Comparison of ENCODE assay signal across 30 cellular contexts in the genomic region with DNA sequence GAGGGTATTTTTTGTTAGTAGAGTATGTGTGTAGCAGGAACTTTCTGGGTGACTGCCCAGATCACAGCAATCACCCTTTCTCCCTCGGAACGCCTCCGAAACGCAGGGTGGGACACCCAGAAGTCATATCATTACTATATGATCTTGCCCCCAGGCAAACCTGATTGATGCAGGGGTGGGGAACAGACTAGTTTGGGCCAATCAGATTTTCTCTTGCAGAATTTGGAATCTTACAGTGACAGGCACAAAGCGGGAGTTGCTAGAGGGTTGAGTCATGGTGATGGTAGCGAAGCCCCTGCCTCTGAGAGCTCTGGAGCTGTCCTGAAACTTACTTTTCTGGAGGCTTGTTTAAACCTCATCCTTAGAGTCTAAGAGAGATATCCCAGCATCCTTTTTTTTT.
"Had no signal": no experiment of that assay in that cellular context is flagged by ENCODE, and none has a peak within 500 bp of the region (broad histone marks: within the 10 kb centered on the region; RNA-seq: fewer than 3 reads in every experiment).

No MANE protein-coding gene starts in this region.

- DNase-seq: activated CD4-positive, alpha-beta memory T cell treated with anti-CD3 and anti-CD28 coated beads, Interleukin-2, amount 10 ng/mL, durations not matched to agents 7 days and 5 days; activated CD4-positive, alpha-beta T cell treated with anti-CD3 and anti-CD28 coated beads for 1 hour; activated CD4-positive, alpha-beta T cell treated with anti-CD3 and anti-CD28 coated beads for 48 hours; activated CD4-positive, CD25-positive, alpha-beta regulatory T cell; activated CD8-positive, alpha-beta memory T cell treated with anti-CD3 and anti-CD28 coated beads for 24 hours; activated CD8-positive, alpha-beta memory T cell treated with anti-CD3 and anti-CD28 coated beads, Interleukin-2, amount 10 ng/mL, durations not matched to agents 7 days and 5 days; activated CD8-positive, alpha-beta memory T cell treated with anti-CD3 and anti-CD28 coated beads, Interleukin-2, amount 50 U/mL, for 48 hours; activated effector memory CD4-positive, alpha-beta T cell treated with Interleukin-2 at 50 U/mL for 16 hours; activated naive CD4-positive, alpha-beta T cell treated with anti-CD3 and anti-CD28 coated beads, Interleukin-2, amount 10 ng/mL, durations not matched to agents 7 days and 5 days; activated naive CD8-positive, alpha-beta T cell treated with anti-CD3 and anti-CD28 coated beads, Interleukin-2, amount 50 U/mL, for 24 hours; activated T-cell treated with anti-CD3 and anti-CD28 coated beads, Interleukin-2, amount 50 U/mL, for 48 hours; brain microvascular endothelial cell; central memory CD4-positive, alpha-beta T cell; Karpas-422; NCI-H1105; NCI-H1417 treated with DMSO at 0.1 percent for 48 hours; NCI-H187 treated with DMSO at 0.1 percent for 48 hours; NCI-H2081 treated with DMSO at 0.1 percent for 48 hours; NCI-H226; NCI-H446 treated with DMSO at 0.1 percent for 48 hours; NCI-H524; SHP77 treated with DMSO at 0.1 percent for 48 hours; SW 1271; T-helper 1 cell; T1000; WERI-Rb-1 had no signal

- H3K4me3 ChIP-seq: SJSA1 had no signal

- H3K36me3 ChIP-seq: brain microvascular endothelial cell, SJSA1, WERI-Rb-1 had no signal

- ATAC-seq: activated CD8-positive, alpha-beta memory T cell treated with anti-CD3 and anti-CD28 coated beads, Interleukin-2, amount 10 ng/mL, durations not matched to agents 7 days and 5 days; activated naive CD8-positive, alpha-beta T cell treated with anti-CD3 and anti-CD28 coated beads, Interleukin-2, amount 50 U/mL, for 24 hours; Panc1; SK-N-SH treated with all-trans-retinoic acid at 6 μM for 48 hours had no signal

- H3K27ac Mint-ChIP-seq: activated CD4-positive, alpha-beta memory T cell treated with anti-CD3 and anti-CD28 coated beads, Interleukin-2, amount 10 ng/mL, durations not matched to agents 7 days and 5 days; activated CD8-positive, alpha-beta memory T cell treated with anti-CD3 and anti-CD28 coated beads, Interleukin-2, amount 10 ng/mL, durations not matched to agents 7 days and 5 days; activated naive CD4-positive, alpha-beta T cell treated with anti-CD3 and anti-CD28 coated beads, Interleukin-2, amount 10 ng/mL, durations not matched to agents 7 days and 5 days; activated naive CD8-positive, alpha-beta T cell; activated naive CD8-positive, alpha-beta T cell treated with anti-CD3 and anti-CD28 coated beads, Interleukin-2, amount 50 U/mL, for 24 hours had no signal

- H3K9me3 ChIP-seq: SJSA1 had no signal

- H3K4me3 Mint-ChIP-seq: activated CD4-positive, alpha-beta memory T cell treated with anti-CD3 and anti-CD28 coated beads, Interleukin-2, amount 10 ng/mL, durations not matched to agents 7 days and 5 days; activated CD8-positive, alpha-beta memory T cell treated with anti-CD3 and anti-CD28 coated beads, Interleukin-2, amount 10 ng/mL, durations not matched to agents 7 days and 5 days; activated naive CD4-positive, alpha-beta T cell treated with anti-CD3 and anti-CD28 coated beads, Interleukin-2, amount 10 ng/mL, durations not matched to agents 7 days and 5 days; activated naive CD8-positive, alpha-beta T cell; activated naive CD8-positive, alpha-beta T cell treated with anti-CD3 and anti-CD28 coated beads, Interleukin-2, amount 50 U/mL, for 24 hours had no signal

- H3K27me3 Mint-ChIP-seq: activated naive CD8-positive, alpha-beta T cell had no signal

- H3K27ac ChIP-seq: brain microvascular endothelial cell, SJSA1, WERI-Rb-1 had no signal

- H3K4me1 Mint-ChIP-seq: activated CD4-positive, alpha-beta memory T cell treated with anti-CD3 and anti-CD28 coated beads, Interleukin-2, amount 10 ng/mL, durations not matched to agents 7 days and 5 days; activated CD8-positive, alpha-beta memory T cell treated with anti-CD3 and anti-CD28 coated beads, Interleukin-2, amount 10 ng/mL, durations not matched to agents 7 days and 5 days; activated naive CD4-positive, alpha-beta T cell treated with anti-CD3 and anti-CD28 coated beads, Interleukin-2, amount 10 ng/mL, durations not matched to agents 7 days and 5 days; activated naive CD8-positive, alpha-beta T cell treated with anti-CD3 and anti-CD28 coated beads, Interleukin-2, amount 50 U/mL, for 24 hours had no signal

- H3K9me3 Mint-ChIP-seq: activated CD4-positive, alpha-beta memory T cell treated with anti-CD3 and anti-CD28 coated beads, Interleukin-2, amount 10 ng/mL, durations not matched to agents 7 days and 5 days; activated naive CD4-positive, alpha-beta T cell treated with anti-CD3 and anti-CD28 coated beads, Interleukin-2, amount 10 ng/mL, durations not matched to agents 7 days and 5 days; activated naive CD8-positive, alpha-beta T cell treated with anti-CD3 and anti-CD28 coated beads, Interleukin-2, amount 50 U/mL, for 24 hours had no signal

- H3K36me3 Mint-ChIP-seq: activated CD8-positive, alpha-beta memory T cell treated with anti-CD3 and anti-CD28 coated beads, Interleukin-2, amount 10 ng/mL, durations not matched to agents 7 days and 5 days; activated naive CD4-positive, alpha-beta T cell treated with anti-CD3 and anti-CD28 coated beads, Interleukin-2, amount 10 ng/mL, durations not matched to agents 7 days and 5 days had no signal

- H3K4me1 ChIP-seq: SJSA1 had no signal

- H3K27me3 ChIP-seq: SJSA1 had no signal
